In genomic region chr1:208132287-208132882, GRCh38 we compare ENCODE assay signal across 8 cellular contexts.
DNase-seq lines count a peak whose midpoint lies in the region; ATAC-seq and TF ChIP-seq lines count a peak whose summit lies in the region.

No MANE protein-coding gene starts in this region.

- no peak overlapping the region for H3K27ac Mint-ChIP-seq in CD8-positive, alpha-beta memory T cell
- H3K27ac Mint-ChIP-seq in naive thymus-derived CD4-positive, alpha-beta T cell: no peak overlapping the region

- H3K4me1 ChIP-seq in CD8-positive, alpha-beta memory T cell (ENCODE audit: insufficient read depth, low read length): no peaks in the 10 kb centered on the region
- H3K4me1 ChIP-seq in esophagus squamous epithelium (peaks cover 4 to 47% (median 14%) of the 10 kb centered on the region in 3 donors), thoracic aorta (ENCODE audit: control insufficient read depth in 1 of 2, low read depth in 2 of 2) (peaks cover 7 to 43% of the 10 kb centered on the region in 2 donors)
- H3K4me1 ChIP-seq in naive thymus-derived CD4-positive, alpha-beta T cell (ENCODE audit: control insufficient read depth in 2 of 2, insufficient read depth in 2 of 2, low read length in 2 of 2): no peaks in the 10 kb centered on the region

- no peak overlapping the region for H3K27ac ChIP-seq in CD8-positive, alpha-beta memory T cell (ENCODE audit: low read depth, low read length)
- H3K27ac ChIP-seq in esophagus squamous epithelium (peak overlapping the region in 3 of 4 donors; percentile 37 to 67 (median 43)), thoracic aorta (no peak overlapping the region)
- no peak overlapping the region for H3K27ac ChIP-seq in naive thymus-derived CD4-positive, alpha-beta T cell (ENCODE audit: low read depth, low read length)

- no peaks in the 10 kb centered on the region for H3K36me3 ChIP-seq in CD8-positive, alpha-beta memory T cell (ENCODE audit: insufficient read depth, low read length)
- peaks cover 0 to 67% (median 0%) of the 10 kb centered on the region in 3 donors for H3K36me3 ChIP-seq in esophagus squamous epithelium
- no peaks in the 10 kb centered on the region for H3K36me3 ChIP-seq in naive thymus-derived CD4-positive, alpha-beta T cell (ENCODE audit: control insufficient read depth in 2 of 3, insufficient read depth in 3 of 3, low read length in 3 of 3)
- H3K36me3 ChIP-seq in thoracic aorta: no peaks in the 10 kb centered on the region

- TF ChIP-seq CTCF in esophagus squamous epithelium (IDR thresholded peaks at IDR 0.05) (peak; percentile 53 to 96 (median 87)), thoracic aorta (IDR thresholded peaks at IDR 0.05) (peak; percentile 61)

- no peak for TF ChIP-seq POLR2A in esophagus squamous epithelium (IDR thresholded peaks at IDR 0.05)

- POLR2A ChIA-PET in CD8-positive, alpha-beta memory T cell (lab: Charles Lee): no interaction called here
- POLR2A ChIA-PET in naive thymus-derived CD4-positive, alpha-beta T cell (lab: Charles Lee): no interaction called here

- 33 to 47% methylated on average over 3 of the region's 4 CpGs for WGBS in esophagus squamous epithelium, 2 donors

- H3K9me3 ChIP-seq in CD8-positive, alpha-beta memory T cell (ENCODE audit: low read length): no peaks in the 10 kb centered on the region
- H3K9me3 ChIP-seq in esophagus squamous epithelium: no peaks in the 10 kb centered on the region
- H3K9me3 ChIP-seq in naive thymus-derived CD4-positive, alpha-beta T cell (ENCODE audit: control insufficient read depth in 2 of 3, low read length in 3 of 3): no peaks in the 10 kb centered on the region
- no peaks in the 10 kb centered on the region for H3K9me3 ChIP-seq in thoracic aorta

- H3K4me1 Mint-ChIP-seq in CD8-positive, alpha-beta memory T cell: peaks cover 4 to 9% (median 8%) of the 10 kb centered on the region in 3 donors
- H3K4me1 Mint-ChIP-seq in naive thymus-derived CD4-positive, alpha-beta T cell: peaks cover 0 to 8% (median 6%) of the 10 kb centered on the region in 7 donors

- peak; percentile 6 to 62 (median 13) for DNase-seq in CD8-positive, alpha-beta memory T cell
- peak; percentile 92 for DNase-seq in NCI-H82 (lab: John Stamatoyannopoulos, UW)
- peak; percentile 33 for DNase-seq in activated T-cell treated with anti-CD3 and anti-CD28 coated beads for 24 hours (ENCODE audit: low read depth)
- peak; percentile 3 for DNase-seq in esophagus squamous epithelium (lab: John Stamatoyannopoulos, UW)
- DNase-seq in naive thymus-derived CD4-positive, alpha-beta T cell: peak in 8 of 9 donors; percentile 3 to 63 (median 19)
- peak; percentile 20 for DNase-seq in thoracic aorta (ENCODE audit: low spot score)

- peaks cover 16 to 20% of the 10 kb centered on the region in 2 donors for H3K27me3 Mint-ChIP-seq in CD8-positive, alpha-beta memory T cell
- H3K27me3 Mint-ChIP-seq in naive thymus-derived CD4-positive, alpha-beta T cell: peaks cover 10 to 27% (median 23%) of the 10 kb centered on the region in 5 donors

- H3K4me3 ChIP-seq in CD8-positive, alpha-beta memory T cell (ENCODE audit: low read length): no peak overlapping the region
- H3K4me3 ChIP-seq in esophagus squamous epithelium (no peak overlapping the region), thoracic aorta (no peak overlapping the region)
- H3K4me3 ChIP-seq in naive thymus-derived CD4-positive, alpha-beta T cell (ENCODE audit: low read length): no peak overlapping the region

- H3K4me3 Mint-ChIP-seq in CD8-positive, alpha-beta memory T cell: peak overlapping the region in 1 of 7 donors; percentile 30
- H3K4me3 Mint-ChIP-seq in naive thymus-derived CD4-positive, alpha-beta T cell: peak overlapping the region in 4 of 10 donors; percentile 0 to 46 (median 24)

- intact Hi-C loops in esophagus squamous epithelium (cut with DNase I): loop anchor here (10.0 kb wide), 1 partner anchor 52 kb away; no protein-coding TSS in a partner anchor
- intact Hi-C loops in naive thymus-derived CD4-positive, alpha-beta T cell (cut with micrococcal nuclease): loop anchor here (1.0 kb wide), 1 partner anchor 113 kb away; no protein-coding TSS in a partner anchor

- no peaks in the 10 kb centered on the region for H3K9me3 Mint-ChIP-seq in CD8-positive, alpha-beta memory T cell
- no peaks in the 10 kb centered on the region for H3K9me3 Mint-ChIP-seq in naive thymus-derived CD4-positive, alpha-beta T cell

- H3K27me3 ChIP-seq in CD8-positive, alpha-beta memory T cell (ENCODE audit: insufficient read depth, low read length, poor library complexity, severe bottlenecking): peaks cover 6% of the 10 kb centered on the region
- H3K27me3 ChIP-seq in esophagus squamous epithelium: no peaks in the 10 kb centered on the region
- peaks cover 0 to 4% of the 10 kb centered on the region in 2 donors for H3K27me3 ChIP-seq in naive thymus-derived CD4-positive, alpha-beta T cell (ENCODE audit: control insufficient read depth in 2 of 2, insufficient read depth in 2 of 2, low read length in 2 of 2)
- no peaks in the 10 kb centered on the region for H3K27me3 ChIP-seq in thoracic aorta (replicated peaks; ENCODE audit: insufficient read depth)

- no peaks in the 10 kb centered on the region for H3K36me3 Mint-ChIP-seq in CD8-positive, alpha-beta memory T cell
- H3K36me3 Mint-ChIP-seq in naive thymus-derived CD4-positive, alpha-beta T cell: no peaks in the 10 kb centered on the region

- peak; percentile 97 for ATAC-seq in GM19351 (IDR thresholded peaks at IDR 0.05; ENCODE audit: unreplicated experiment)
- ATAC-seq in HG03442 (IDR thresholded peaks at IDR 0.05; ENCODE audit: unreplicated experiment): peak; percentile 89
- peak; percentile 74 for ATAC-seq in naive thymus-derived CD4-positive, alpha-beta T cell
- ATAC-seq in thoracic aorta (ENCODE audit: insufficient number of reproducible peaks, low FRiP score, low read depth): no peak

- CTCF ChIA-PET in CD8-positive, alpha-beta memory T cell (lab: Charles Lee): interaction anchor here (1.0 to 3.2 kb wide), 7 partner anchors 9 to 112 kb away, joined by 3 to 38 read pairs (median 5); partner anchors contain the start of gene PLXNA2
- CTCF ChIA-PET in naive thymus-derived CD4-positive, alpha-beta T cell (lab: Charles Lee): interaction anchor here (0.8 to 1.9 kb wide), 2 partner anchors 112 to 130 kb away, joined by 4 to 13 read pairs; partner anchors contain the start of gene PLXNA2

Comparison
In these comparisons a context has a peak if more than half of its experiments do, and no peak if none do; other contexts are left out.
1. DNase-seq: peak in every context shown above with its lines; median percentile 92 in NCI-H82; 33 in activated T-cell treated with anti-CD3 and anti-CD28 coated beads for 24 hours; 20 in thoracic aorta; 19 in naive thymus-derived CD4-positive, alpha-beta T cell; 13 in CD8-positive, alpha-beta memory T cell; 3 in esophagus squamous epithelium.
2. H3K27ac ChIP-seq: peak in esophagus squamous epithelium (3 of 4); none in CD8-positive, alpha-beta memory T cell (single experiment), naive thymus-derived CD4-positive, alpha-beta T cell (single experiment) and thoracic aorta (0 of 2).